In genomic region chr6:100810015-100810414, GRCh38 we compare ENCODE assay signal across 2 cellular contexts.
TF ChIP-seq lines count a peak whose summit lies in the region.

No MANE protein-coding gene starts in this region.

TF ChIP-seq in WTC11, 78 proteins besides CTCF, POLR2A, EP300 and RAD21:
- TF ChIP-seq AR (CRISPR knock-in tag; IDR thresholded peaks at IDR 0.05) (no peak), NFATC4 (CRISPR knock-in tag; IDR thresholded peaks at IDR 0.05) (0 out of 2 replicates have a peak, but pooled peaks have one; percentile 27)

TF ChIP-seq in SK-N-SH treated with all-trans-retinoic acid at 6 μM for 48 hours, 23 proteins besides CTCF, POLR2A, EP300 and RAD21 (continued from another document):
- no peak for TF ChIP-seq PATZ1 (CRISPR knock-in tag; IDR thresholded peaks at IDR 0.05; ENCODE audit: borderline replicate concordance)
- no peak for TF ChIP-seq BACH2 (CRISPR knock-in tag; IDR thresholded peaks at IDR 0.05; ENCODE audit: borderline replicate concordance)
- no peak for TF ChIP-seq CSDC2 (CRISPR knock-in tag; IDR thresholded peaks at IDR 0.05)
- no peak for TF ChIP-seq PPARA (CRISPR knock-in tag; IDR thresholded peaks at IDR 0.05; ENCODE audit: borderline replicate concordance)
- no peak for TF ChIP-seq RARB (CRISPR knock-in tag; IDR thresholded peaks at IDR 0.05)
- TF ChIP-seq OSR1 (CRISPR knock-in tag; IDR thresholded peaks at IDR 0.05) = no peak
- no peak for TF ChIP-seq TSHZ2 (CRISPR knock-in tag; IDR thresholded peaks at IDR 0.05)
- no peak for TF ChIP-seq ZNF70 (CRISPR knock-in tag; IDR thresholded peaks at IDR 0.05)
- no peak for TF ChIP-seq ZC3H10 (CRISPR knock-in tag; IDR thresholded peaks at IDR 0.05)
- no peak for TF ChIP-seq ZFP30 (CRISPR knock-in tag; IDR thresholded peaks at IDR 0.05)
- TF ChIP-seq ESRRG (CRISPR knock-in tag; IDR thresholded peaks at IDR 0.05) = no peak
- TF ChIP-seq TCF4 (CRISPR knock-in tag; IDR thresholded peaks at IDR 0.05; ENCODE audit: borderline replicate concordance) = no peak
- TF ChIP-seq SNAI2 (CRISPR knock-in tag; IDR thresholded peaks at IDR 0.05) = no peak
